In genomic region chr21:38095220-38095619, GRCh38 we compare ENCODE assay signal across 15 cellular contexts.
DNase-seq lines count a peak whose midpoint lies in the region; TF ChIP-seq lines count a peak whose summit lies in the region.
"Had no signal": no experiment of that assay in that cellular context is flagged by ENCODE, and none has a peak within 500 bp of the region (broad histone marks: within the 10 kb centered on the region; RNA-seq: fewer than 3 reads in every experiment).

No MANE protein-coding gene starts in this region.

- H4K8ac ChIP-seq in H9 (replicated peaks; ENCODE audit: insufficient read length, low read depth, low read length) = no peak overlapping the region

- H2BK120ac ChIP-seq in H9 (ENCODE audit: low read depth, low read length, poor library complexity, severe bottlenecking) = no peak overlapping the region

- H3K9me3 Mint-ChIP-seq in H9 = peaks cover 6 to 18% of the 10 kb centered on the region in 2 experiments; a peak in 3 of 5 replicates

- no peak overlapping the region for H3T11ph ChIP-seq in H9 (ENCODE audit: low read length)

- no peaks in the 10 kb centered on the region for H3K79me1 ChIP-seq in H9 (ENCODE audit: insufficient read depth, low read depth, low read length, poor library complexity, severe bottlenecking)

- no peak overlapping the region for H2BK5ac ChIP-seq in H9 (ENCODE audit: insufficient read length, low read length)

- H3K23me2 ChIP-seq in H9 (ENCODE audit: insufficient read length, low read depth, low read length, poor library complexity, severe bottlenecking) = no peaks in the 10 kb centered on the region

- DNase-seq in ACHN (peak; percentile 55), M059J (ENCODE audit: low read depth) (peak; percentile 51), epithelial cell of esophagus (ENCODE audit: low read depth) (peak; percentile 12), myocyte (ENCODE audit: low read depth) (peak; percentile 13), H9 (no peak), COR-L47 (lab: John Stamatoyannopoulos, UW) (no peak), OCI-M2 (lab: John Stamatoyannopoulos, UW; ENCODE audit: unreplicated experiment) (no peak), SHP77 (lab: John Stamatoyannopoulos, UW) (no peak)
- DNase-seq: AML-193, Calu3, H7, Karpas-422, NCI-H1930, NCI-H510A, NCI-H82 had no signal

- H3K9me3 ChIP-seq in H9 (ENCODE audit: control insufficient read depth, low read depth, low read length) = no peaks in the 10 kb centered on the region

- in situ Hi-C loops in ACHN (cut with HindIII; ENCODE audit: low pct_ligation_motif_present, low pct_unique_long_range_greater_than_20kb, low sequenced_read_pairs) = no loop called here

- TF ChIP-seq CTCF in epithelial cell of esophagus (IDR thresholded peaks at IDR 0.05; ENCODE audit: insufficient read depth, low read depth, low read length, missing control alignments) (no peak), H9 (conservative IDR thresholded peaks at IDR 0.05) (no peak)

- H3K14ac ChIP-seq in H9 (ENCODE audit: insufficient read depth, low read length) = no peak overlapping the region

- no peaks in the 10 kb centered on the region for H4K20me1 ChIP-seq in H9 (ENCODE audit: control insufficient read depth, insufficient read depth, insufficient read length)

- no peaks in the 10 kb centered on the region for H3K4me1 ChIP-seq in H9 (ENCODE audit: insufficient read depth, low read length)

- no CpG with 5 or more reads among the region's 5 CpGs for WGBS in H9 (ENCODE audit: extremely low coverage, insufficient read length, low lambda C conversion rate)

- H3K4me2 ChIP-seq in H9 (ENCODE audit: insufficient read depth, insufficient read length, low read length) = no peak overlapping the region

- peaks cover 2% of the 10 kb centered on the region; the same call in 1 of the 2 replicates for H3K27me3 ChIP-seq in H9 (ENCODE audit: insufficient read depth, low read length)

- no peak overlapping the region for H3K4ac ChIP-seq in H9 (ENCODE audit: low read depth, low read length)

- H4K5ac ChIP-seq in H9 (ENCODE audit: insufficient read length, low read depth, low read length) = no peak overlapping the region

- H2AFZ ChIP-seq in H9 (ENCODE audit: low read length) = no peak overlapping the region

- no peak overlapping the region for H2BK15ac ChIP-seq in H9 (ENCODE audit: low read depth, low read length)

- no peak overlapping the region for H3K18ac ChIP-seq in H9 (ENCODE audit: insufficient read length, low read depth, low read length)

- no peak overlapping the region for H3K23ac ChIP-seq in H9 (ENCODE audit: insufficient read length, low read depth, low read length)

- H2BK12ac ChIP-seq in H9 (ENCODE audit: insufficient read length, low read depth, low read length) = no peak overlapping the region

- no peak overlapping the region for H4K91ac ChIP-seq in H9 (ENCODE audit: insufficient read length, low read depth, low read length)

- peaks cover 0 to 10% (median 4%) of the 10 kb centered on the region in 3 experiments; a peak in 2 of 7 replicates for H3K36me3 Mint-ChIP-seq in H9 (ENCODE audit: insufficient read depth in 1 of 3, low read depth in 3 of 3)

- H2AK5ac ChIP-seq in H9 (ENCODE audit: insufficient read length, low read length) = no peak overlapping the region

- H3K27ac Mint-ChIP-seq in H9 = no peak overlapping the region

- H3K4me3 ChIP-seq in epithelial cell of esophagus (ENCODE audit: low read length) = no peak overlapping the region

- no peak overlapping the region for H3K4me3 Mint-ChIP-seq in H9

- H3K27me3 Mint-ChIP-seq in H9 (ENCODE audit: low read depth) = peaks cover 2% of the 10 kb centered on the region; the same call in 1 of the 2 replicates

- H3K9ac ChIP-seq in H9 (ENCODE audit: extremely low read depth, insufficient read length, low read length) = no peak overlapping the region

- H3K79me2 ChIP-seq in H9 (ENCODE audit: insufficient read depth, low read length) = no peaks in the 10 kb centered on the region

- no peak overlapping the region for H3K56ac ChIP-seq in H9 (ENCODE audit: insufficient read length, low read depth, low read length)

- no peak overlapping the region for H2BK20ac ChIP-seq in H9 (ENCODE audit: low read depth, low read length, poor library complexity, severe bottlenecking)

- H3K27ac ChIP-seq in H9 (ENCODE audit: insufficient read length, low read depth, low read length) = no peak overlapping the region

- H3K4me1 Mint-ChIP-seq in H9 = no peaks in the 10 kb centered on the region

Comparison
In these comparisons a context has a peak if more than half of its experiments do, and no peak if none do; other contexts are left out.
1. DNase-seq: peak in ACHN (single experiment), M059J (single experiment), epithelial cell of esophagus (single experiment) and myocyte (single experiment); none in H9 (single experiment), COR-L47 (single experiment), OCI-M2 (single experiment) and SHP77 (0 of 2).